20 cellular contexts compared by ENCODE assay signal in genomic region chr12:82057770-82058169, GRCh38.
DNase-seq lines count a peak whose midpoint lies in the region; ATAC-seq and TF ChIP-seq lines count a peak whose summit lies in the region.
"Had no signal": no experiment of that assay in that cellular context is flagged by ENCODE, and none has a peak within 500 bp of the region (broad histone marks: within the 10 kb centered on the region; RNA-seq: fewer than 3 reads in every experiment).

No MANE protein-coding gene starts in this region.

- DNase-seq in Caki2 (ENCODE audit: low read depth) (peak; percentile 67), MM.1S (peak; percentile 61), mammary epithelial cell (peak; percentile 77), kidney tubule cell (ENCODE audit: low spot score) (peak; percentile 95), hepatic stellate cell (ENCODE audit: low spot score) (no peak), cerebellum (ENCODE audit: low spot score) (no peak)
- DNase-seq: activated CD4-positive, CD25-positive, alpha-beta regulatory T cell treated with anti-CD3 and anti-CD28 coated beads, Interleukin-2, amount 50 U/mL, for 72 hours; CD8-positive, alpha-beta memory T cell; effector memory CD8-positive, alpha-beta T cell; hippocampal formation; left colon; NCI-H2029 treated with DMSO at 0.1 percent for 48 hours; NCI-H526 treated with DMSO at 0.1 percent for 48 hours; stimulated activated CD4-positive, alpha-beta T cell treated with anti-CD3 and anti-CD28 coated beads, Interleukin-2, amount 100 ng/mL, for 24 hours; stomach; T-helper 9 cell had no signal

- H3K4me1 ChIP-seq in MM.1S (ENCODE audit: low read length) (peaks cover 30% of the 10 kb centered on the region), mammary epithelial cell (ENCODE audit: insufficient read depth, low read length) (peaks cover 6% of the 10 kb centered on the region)
- H3K4me1 ChIP-seq: stomach had no signal

- H3K4me3 ChIP-seq in MM.1S (ENCODE audit: low read length) (peak overlapping the region; percentile 29), mammary epithelial cell (replicated peaks in 1 of 3; ENCODE audit: insufficient read depth in 1 of 3, low read depth in 2 of 3, low read length in 3 of 3) (no peak overlapping the region)
- H3K4me3 ChIP-seq: stomach had no signal

- H3K4me2 ChIP-seq in MM.1S (ENCODE audit: low read depth, low read length) (peak overlapping the region; percentile 72), mammary epithelial cell (ENCODE audit: insufficient read depth, low read depth, low read length) (peak overlapping the region; percentile 42)

- no peaks in the 10 kb centered on the region for H3K9me3 ChIP-seq in MM.1S (replicated peaks; ENCODE audit: insufficient read depth, low read length)
- H3K9me3 ChIP-seq in mammary epithelial cell (replicated peaks; ENCODE audit: insufficient read depth, low read length), result no peaks in the 10 kb centered on the region
- H3K9me3 ChIP-seq: neutrophil, stomach had no signal

- H4K20me1 ChIP-seq in MM.1S (ENCODE audit: insufficient read depth, low read length), result no peaks in the 10 kb centered on the region
- H4K20me1 ChIP-seq in mammary epithelial cell (ENCODE audit: insufficient read depth, low read length), result no peaks in the 10 kb centered on the region

- no peak for TF ChIP-seq CTCF in MM.1S (IDR thresholded peaks at IDR 0.05; ENCODE audit: low read length)
- no peak for TF ChIP-seq CTCF in mammary epithelial cell (conservative IDR thresholded peaks at IDR 0.05 in 1 of 2, IDR thresholded peaks at IDR 0.05 in 1 of 2; ENCODE audit: extremely low read depth in 1 of 2, insufficient read depth in 1 of 2, low read depth in 1 of 2, low read length in 2 of 2)

- no TSS peak for BruUV-seq in mammary epithelial cell (replicated peaks; lab: Mats Ljungman, UMichigan)

- dilution Hi-C loops in mammary epithelial cell (cut with HindIII; ENCODE audit: low sequenced_read_pairs), result no loop called here

- no peaks in the 10 kb centered on the region for H3K79me2 ChIP-seq in MM.1S (ENCODE audit: low read length)
- H3K79me2 ChIP-seq in mammary epithelial cell (ENCODE audit: insufficient read depth, low read length), result no peaks in the 10 kb centered on the region

- peak overlapping the region; percentile 75 for H3K27ac ChIP-seq in MM.1S (ENCODE audit: low read length)
- no peak overlapping the region for H3K27ac ChIP-seq in mammary epithelial cell (ENCODE audit: insufficient read depth, low read depth, low read length)
- H3K27ac ChIP-seq: neutrophil, stomach had no signal

- CTCF ChIA-PET in mammary epithelial cell (lab: Charles Lee; ENCODE audit: low non-redundant PET), result no interaction called here

- H3K9ac ChIP-seq in MM.1S (ENCODE audit: low read length) (peak overlapping the region; percentile 43; the same call in 1 of the 2 replicates), mammary epithelial cell (ENCODE audit: insufficient read depth, low read length) (no peak overlapping the region)

- intact Hi-C loops in mammary epithelial cell (cut with micrococcal nuclease), result no loop called here

- ATAC-seq in GM21390 (IDR thresholded peaks at IDR 0.05; ENCODE audit: unreplicated experiment) (no peak), HG02852 (IDR thresholded peaks at IDR 0.05; ENCODE audit: unreplicated experiment) (no peak)
- ATAC-seq: activated T-helper 17 cell treated with anti-CD3 and anti-CD28 coated beads, Interleukin-2, amount 50 U/mL, for 72 hours; effector memory CD8-positive, alpha-beta T cell; left colon had no signal

- no peaks in the 10 kb centered on the region for H3K36me3 ChIP-seq in MM.1S (replicated peaks; ENCODE audit: insufficient read depth, low read length)
- H3K36me3 ChIP-seq in mammary epithelial cell (ENCODE audit: insufficient read depth, low read length), result no peaks in the 10 kb centered on the region
- H3K36me3 ChIP-seq: neutrophil, stomach had no signal

- no peaks in the 10 kb centered on the region for H3K27me3 ChIP-seq in MM.1S (replicated peaks; ENCODE audit: insufficient read depth, low read length)
- H3K27me3 ChIP-seq in mammary epithelial cell (ENCODE audit: insufficient read depth, low read length), result no peaks in the 10 kb centered on the region
- H3K27me3 ChIP-seq: neutrophil, stomach had no signal

- H2AFZ ChIP-seq in MM.1S (ENCODE audit: low read length) (peak overlapping the region; percentile 30; the same call in 1 of the 2 replicates), mammary epithelial cell (ENCODE audit: low read depth, low read length) (peak overlapping the region; percentile 40)

- 5% methylated on average over 2 of the region's 2 CpGs for WGBS in mammary epithelial cell (ENCODE audit: low coverage, missing lambda C conversion rate)

- peaks cover 25% of the 10 kb centered on the region for H3F3A ChIP-seq in MM.1S (ENCODE audit: insufficient read depth, low read length)

- in situ Hi-C loops in Caki2 (cut with HindIII; ENCODE audit: low pct_unique_long_range_greater_than_20kb, low sequenced_read_pairs), result no loop called here
- in situ Hi-C loops in mammary epithelial cell (cut with MboI; ENCODE audit: low sequenced_read_pairs in 2 of 2), result no loop called here

- no peaks in the 10 kb centered on the region for H3K9me2 ChIP-seq in MM.1S (replicated peaks; ENCODE audit: insufficient read depth, low read length)

Comparison
In these comparisons a context has a peak if more than half of its experiments do, and no peak if none do; other contexts are left out.
1. DNase-seq: peak in Caki2 (single experiment), MM.1S (single experiment), mammary epithelial cell (single experiment) and kidney tubule cell (single experiment); none in hepatic stellate cell (single experiment) and cerebellum (single experiment).